ENCODE assay signal across 21 cellular contexts in genomic region chr7:17697128-17697881, GRCh38.
DNase-seq lines count a peak whose midpoint lies in the region; ATAC-seq, FAIRE-seq and TF ChIP-seq lines count a peak whose summit lies in the region.
"Had no signal": no experiment of that assay in that cellular context is flagged by ENCODE, and none has a peak within 500 bp of the region (broad histone marks: within the 10 kb centered on the region; RNA-seq: fewer than 3 reads in every experiment).

No MANE protein-coding gene starts in this region.

- H3K27me3 ChIP-seq in esophagus squamous epithelium (no peaks in the 10 kb centered on the region), keratinocyte (ENCODE audit: control insufficient read depth, extremely low read depth, insufficient read depth, low read length) (no peaks in the 10 kb centered on the region), tibial nerve (no peaks in the 10 kb centered on the region)
- H3K27me3 ChIP-seq: gastrocnemius medialis, Peyer's patch, tibial artery had no signal

- no peak for TF ChIP-seq EP300 in tibial nerve (IDR thresholded peaks at IDR 0.05)

- WGBS in esophagus squamous epithelium, 2 donors = 75 to 87% methylated on average over 4 of the region's 4 CpGs
- WGBS in tibial nerve, 2 donors = 75 to 85% methylated on average over 4 of the region's 4 CpGs

- no peak for FAIRE-seq in keratinocyte (lab: Jason Lieb, UNC)
- FAIRE-seq: H1 had no signal

- H3K27me3 Mint-ChIP-seq in WTC11 (ENCODE audit: low read depth) = no peaks in the 10 kb centered on the region; the same call in 1 of the 2 replicates
- H3K27me3 Mint-ChIP-seq: activated naive CD4-positive, alpha-beta T cell treated with anti-CD3 and anti-CD28 coated beads, Interleukin-2, amount 10 ng/mL, durations not matched to agents 7 days and 5 days had no signal

- H3K4me3 ChIP-seq in esophagus squamous epithelium (no peak overlapping the region), keratinocyte (ENCODE audit: control insufficient read depth in 2 of 3, extremely low read depth in 1 of 3, insufficient read depth in 2 of 3, low read depth in 1 of 3, low read length in 3 of 3) (no peak overlapping the region), tibial nerve (no peak overlapping the region)
- H3K4me3 ChIP-seq: gastrocnemius medialis, Peyer's patch, SK-N-MC, tibial artery had no signal

- no peak overlapping the region for H3K4me3 Mint-ChIP-seq in WTC11
- H3K4me3 Mint-ChIP-seq: activated naive CD4-positive, alpha-beta T cell treated with anti-CD3 and anti-CD28 coated beads, Interleukin-2, amount 10 ng/mL, durations not matched to agents 7 days and 5 days; nephron progenitor cell had no signal

- peak overlapping the region; percentile 59 for H3K9ac ChIP-seq in keratinocyte (ENCODE audit: control insufficient read depth, extremely low read depth, insufficient read depth, low read length)

- H3K36me3 ChIP-seq in esophagus squamous epithelium (no peaks in the 10 kb centered on the region), keratinocyte (ENCODE audit: control insufficient read depth in 2 of 2, extremely low read depth in 1 of 2, insufficient read depth in 2 of 2, low read length in 2 of 2) (no peaks in the 10 kb centered on the region), tibial nerve (no peaks in the 10 kb centered on the region)
- H3K36me3 ChIP-seq: gastrocnemius medialis, Peyer's patch, tibial artery had no signal

- peak; percentile 83 for ATAC-seq in Right ventricle myocardium inferior
- no peak for ATAC-seq in GM18870 (IDR thresholded peaks at IDR 0.05; ENCODE audit: unreplicated experiment)
- no peak for ATAC-seq in WTC11

- H3K9me1 ChIP-seq in keratinocyte (ENCODE audit: control insufficient read depth, extremely low read depth, insufficient read depth, low read length) = no peaks in the 10 kb centered on the region

- H3K27ac Mint-ChIP-seq in WTC11 = no peak overlapping the region
- H3K27ac Mint-ChIP-seq: activated naive CD4-positive, alpha-beta T cell treated with anti-CD3 and anti-CD28 coated beads, Interleukin-2, amount 10 ng/mL, durations not matched to agents 7 days and 5 days had no signal

- H2AFZ ChIP-seq in keratinocyte (ENCODE audit: control insufficient read depth, low read length) = no peak overlapping the region

- dilution Hi-C loops in keratinocyte (cut with MboI; ENCODE audit: extremely low pct_ligation_motif_present, low sequenced_read_pairs) = no loop called here

- H3K9me3 Mint-ChIP-seq in WTC11 = peaks cover 34% of the 10 kb centered on the region

- no peak for TF ChIP-seq CTCF in esophagus squamous epithelium (IDR thresholded peaks at IDR 0.05)
- no peak for TF ChIP-seq CTCF in keratinocyte (optimal IDR thresholded peaks at IDR 0.05 in 1 of 3, IDR thresholded peaks at IDR 0.05 in 1 of 3, conservative IDR thresholded peaks at IDR 0.05 in 1 of 3; ENCODE audit: extremely low read depth in 1 of 3, insufficient read depth in 2 of 3, low read length in 3 of 3)
- TF ChIP-seq CTCF in tibial nerve (IDR thresholded peaks at IDR 0.05) = no peak
- no peak for TF ChIP-seq CTCF in WTC11 (IDR thresholded peaks at IDR 0.05)

- peak; percentile 56 for DNase-seq in Right ventricle myocardium inferior (ENCODE audit: missing footprints)
- no peak for DNase-seq in cardiac septum (ENCODE audit: low spot score)
- DNase-seq in esophagus squamous epithelium (lab: John Stamatoyannopoulos, UW) = no peak
- DNase-seq in keratinocyte (ENCODE audit: low read depth, low spot score) = no peak
- DNase-seq in tibial nerve (ENCODE audit: low spot score in 2 of 2) = no peak
- no peak for DNase-seq in NCI-H226
- no peak for DNase-seq in WTC11 (ENCODE audit: low spot score)
- DNase-seq: activated CD4-positive, alpha-beta T cell treated with anti-CD3 and anti-CD28 coated beads for 48 hours; activated naive CD4-positive, alpha-beta T cell treated with anti-CD3 and anti-CD28 coated beads, Interleukin-2, amount 10 ng/mL, durations not matched to agents 7 days and 5 days; nephron progenitor cell; NK-92 treated with Interleukin-12 subunit alpha and Interleukin-12 subunit beta, amount 100 ng/mL, for 24 hours; Peyer's patch; stimulated activated CD4-positive, alpha-beta T cell treated with anti-CD3 and anti-CD28 coated beads, Interleukin-1b, Interleukin-23, amount 100 ng/mL, for 48 hours; stimulated activated naive CD4-positive, alpha-beta T cell treated with Interleukin-2 at 50 U/mL for 16 hours; T-helper 2 cell had no signal

- intact Hi-C loops in Right ventricle myocardium inferior (cut with DNase I) (no loop called here), cardiac septum (cut with DNase I) (no loop called here), esophagus squamous epithelium (cut with DNase I) (no loop called here)

- H3K36me3 Mint-ChIP-seq in WTC11 = peaks cover 20% of the 10 kb centered on the region

- no peaks in the 10 kb centered on the region for H3K79me2 ChIP-seq in keratinocyte (ENCODE audit: control insufficient read depth, insufficient read depth, low read length)

- H3K4me1 ChIP-seq in esophagus squamous epithelium (peaks cover 0 to 16% (median 7%) of the 10 kb centered on the region in 3 donors), keratinocyte (ENCODE audit: control insufficient read depth, extremely low read depth, insufficient read depth, low read length) (peaks cover 17% of the 10 kb centered on the region), tibial nerve (peaks cover 0 to 22% (median 7%) of the 10 kb centered on the region in 4 donors)
- H3K4me1 ChIP-seq: gastrocnemius medialis, Peyer's patch, tibial artery had no signal

- H3K4me1 Mint-ChIP-seq in WTC11 = no peaks in the 10 kb centered on the region
- H3K4me1 Mint-ChIP-seq: activated naive CD4-positive, alpha-beta T cell treated with anti-CD3 and anti-CD28 coated beads, Interleukin-2, amount 10 ng/mL, durations not matched to agents 7 days and 5 days had no signal

- CTCF ChIA-PET in WTC11 (lab: Charles Lee) = no interaction called here

- no peak overlapping the region for H3K4me2 ChIP-seq in keratinocyte (ENCODE audit: control insufficient read depth, extremely low read depth, insufficient read depth, low read depth, low read length)

- no peak for TF ChIP-seq POLR2A in esophagus squamous epithelium (IDR thresholded peaks at IDR 0.05)
- no peak for TF ChIP-seq POLR2A in tibial nerve (IDR thresholded peaks at IDR 0.05)

- POLR2A ChIA-PET in WTC11 (lab: Charles Lee) = no interaction called here

- no peaks in the 10 kb centered on the region for H4K20me1 ChIP-seq in keratinocyte (ENCODE audit: control insufficient read depth, extremely low read depth, insufficient read depth, low read length)

- peaks cover 0 to 26% (median 16%) of the 10 kb centered on the region in 3 donors for H3K9me3 ChIP-seq in esophagus squamous epithelium
- H3K9me3 ChIP-seq in keratinocyte (ENCODE audit: control insufficient read depth, low read depth, low read length) = peaks cover 11% of the 10 kb centered on the region
- H3K9me3 ChIP-seq in tibial nerve = peaks cover 0 to 32% (median 10%) of the 10 kb centered on the region in 4 donors

- H3K27ac ChIP-seq in esophagus squamous epithelium (peak overlapping the region in 3 of 4 donors; percentile 26 to 66 (median 40)), keratinocyte (ENCODE audit: control insufficient read depth, insufficient read depth, low read length) (peak overlapping the region; percentile 90), tibial nerve (peak overlapping the region; percentile 2 to 90 (median 66))
- H3K27ac ChIP-seq: 22Rv1, gastrocnemius medialis, SK-N-MC, tibial artery had no signal

TF ChIP-seq in WTC11, 78 proteins besides CTCF, POLR2A, EP300 and RAD21:
- TF ChIP-seq KAT7 (CRISPR knock-in tag; IDR thresholded peaks at IDR 0.05; ENCODE audit: borderline replicate concordance) (no peak), STAT6 (CRISPR knock-in tag; conservative IDR thresholded peaks at IDR 0.05; ENCODE audit: low read depth) (no peak), RORB (CRISPR knock-in tag; IDR thresholded peaks at IDR 0.05) (no peak)

Comparison
In these comparisons a context has a peak if more than half of its experiments do, and no peak if none do; other contexts are left out.
1. H3K27ac ChIP-seq: peak in every context shown above with its lines; median percentile 90 in keratinocyte; 66 in tibial nerve; 40 in esophagus squamous epithelium.